ENCODE assay signal across 1 cellular context in the genomic region with DNA sequence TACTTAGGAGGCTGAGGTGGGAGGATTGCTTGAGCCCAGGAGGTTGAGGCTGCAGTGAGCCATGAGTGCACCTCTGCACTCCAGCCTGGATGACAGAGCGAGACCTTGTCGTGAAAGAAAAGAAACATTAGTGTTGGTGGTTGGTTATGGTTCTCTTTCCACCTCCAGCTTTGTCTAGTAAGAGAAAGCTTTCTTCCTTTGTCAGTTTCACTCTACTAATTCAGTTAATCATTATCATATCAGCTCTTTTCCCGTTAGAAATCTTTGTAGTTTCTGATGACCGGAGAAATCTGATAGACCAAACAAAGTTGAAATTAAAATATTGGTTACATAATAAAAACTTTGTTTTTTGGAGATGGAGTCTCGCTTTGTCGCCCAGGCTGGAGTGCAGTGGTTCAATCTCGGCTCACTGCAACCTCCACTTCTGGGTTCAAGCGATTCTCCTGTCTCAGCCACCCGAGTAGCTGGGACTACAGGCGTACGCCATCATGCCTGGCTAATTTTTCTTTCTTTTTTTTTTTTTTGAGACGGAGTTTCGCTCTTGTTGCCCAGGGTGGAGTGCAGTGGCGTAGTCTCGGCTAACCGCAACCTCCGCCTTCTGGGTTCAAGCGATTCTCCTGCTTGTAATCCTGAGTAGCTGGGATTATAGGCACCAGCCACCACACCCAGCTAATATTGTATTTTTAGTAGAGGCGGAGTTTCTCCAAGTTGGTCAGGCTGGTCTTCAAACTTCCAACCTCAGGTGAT.
A peak's percentile ranks its signal among the peaks of the same experiment; 100 is the strongest.
TF ChIP-seq lines count a peak whose summit lies in the region.

No MANE protein-coding gene starts in this region.

TF ChIP-seq in K562, 482 proteins besides CTCF, POLR2A, EP300 and RAD21:
- TF ChIP-seq, protein P1, sequence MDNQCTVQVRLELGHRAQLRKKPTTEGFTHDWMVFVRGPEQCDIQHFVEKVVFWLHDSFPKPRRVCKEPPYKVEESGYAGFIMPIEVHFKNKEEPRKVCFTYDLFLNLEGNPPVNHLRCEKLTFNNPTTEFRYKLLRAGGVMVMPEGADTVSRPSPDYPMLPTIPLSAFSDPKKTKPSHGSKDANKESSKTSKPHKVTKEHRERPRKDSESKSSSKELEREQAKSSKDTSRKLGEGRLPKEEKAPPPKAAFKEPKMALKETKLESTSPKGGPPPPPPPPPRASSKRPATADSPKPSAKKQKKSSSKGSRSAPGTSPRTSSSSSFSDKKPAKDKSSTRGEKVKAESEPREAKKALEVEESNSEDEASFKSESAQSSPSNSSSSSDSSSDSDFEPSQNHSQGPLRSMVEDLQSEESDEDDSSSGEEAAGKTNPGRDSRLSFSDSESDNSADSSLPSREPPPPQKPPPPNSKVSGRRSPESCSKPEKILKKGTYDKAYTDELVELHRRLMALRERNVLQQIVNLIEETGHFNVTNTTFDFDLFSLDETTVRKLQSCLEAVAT (IDR thresholded peaks at IDR 0.05) = peak in 1 of 2 experiments; percentile 86; a peak in 2 of 4 replicates
